Comparison of ENCODE assay signal across 9 cellular contexts in genomic region chr3:55620361-55621025, GRCh38.
DNase-seq lines count a peak whose midpoint lies in the region; ATAC-seq and TF ChIP-seq lines count a peak whose summit lies in the region.
"Had no signal": no experiment of that assay in that cellular context is flagged by ENCODE, and none has a peak within 500 bp of the region (broad histone marks: within the 10 kb centered on the region; RNA-seq: fewer than 3 reads in every experiment).

No MANE protein-coding gene starts in this region.

- H3K36me3 ChIP-seq in RWPE2 (ENCODE audit: low read depth): no peaks in the 10 kb centered on the region

- no peak overlapping the region for H3K4me3 ChIP-seq in RWPE2 (ENCODE audit: severe bottlenecking)

- H3K9me3 Mint-ChIP-seq in activated CD4-positive, alpha-beta T cell treated with anti-CD3 and anti-CD28 coated beads, Interleukin-2, amount 10 ng/mL, durations not matched to agents 24 days and 14 days: no peaks in the 10 kb centered on the region

- no peaks in the 10 kb centered on the region for H3K9me3 ChIP-seq in RWPE2 (ENCODE audit: severe bottlenecking)

- H3K27me3 Mint-ChIP-seq in activated CD4-positive, alpha-beta T cell treated with anti-CD3 and anti-CD28 coated beads, Interleukin-2, amount 10 ng/mL, durations not matched to agents 24 days and 14 days: peaks cover 3% of the 10 kb centered on the region

- no peak for TF ChIP-seq CTCF in RWPE2 (IDR thresholded peaks at IDR 0.05; ENCODE audit: poor library complexity, severe bottlenecking)

- H3K36me3 Mint-ChIP-seq in activated CD4-positive, alpha-beta T cell treated with anti-CD3 and anti-CD28 coated beads, Interleukin-2, amount 10 ng/mL, durations not matched to agents 24 days and 14 days (ENCODE audit: low read depth): no peaks in the 10 kb centered on the region

- no peak overlapping the region for H3K4me3 Mint-ChIP-seq in activated CD4-positive, alpha-beta T cell treated with anti-CD3 and anti-CD28 coated beads, Interleukin-2, amount 10 ng/mL, durations not matched to agents 24 days and 14 days

- peak overlapping the region; percentile 56 for H3K27ac ChIP-seq in RWPE2 (ENCODE audit: poor library complexity, severe bottlenecking)

- H3K4me1 ChIP-seq in RWPE2 (ENCODE audit: insufficient read depth, poor library complexity, severe bottlenecking): peaks cover 27% of the 10 kb centered on the region

- ATAC-seq in GM18502 (IDR thresholded peaks at IDR 0.05; ENCODE audit: poor library complexity, unreplicated experiment) (peak; percentile 80), HG02885 (IDR thresholded peaks at IDR 0.05; ENCODE audit: poor library complexity, unreplicated experiment) (peak; percentile 50), RWPE2 (ENCODE audit: low read depth) (peak; percentile 59), left colon (peak; percentile 94)

- no peak overlapping the region for H3K27ac Mint-ChIP-seq in activated CD4-positive, alpha-beta T cell treated with anti-CD3 and anti-CD28 coated beads, Interleukin-2, amount 10 ng/mL, durations not matched to agents 24 days and 14 days

- DNase-seq in RWPE2 (ENCODE audit: low spot score) (no peak), left colon (peak in 1 of 2 donors; percentile 16), NCI-H1092 treated with DMSO at 0.1 percent for 48 hours (lab: John Stamatoyannopoulos, UW) (no peak), hepatic stellate cell (ENCODE audit: low spot score) (no peak), HK-2 (ENCODE audit: unreplicated experiment) (no peak)
- no peak for DNase-seq in activated CD4-positive, alpha-beta T cell treated with anti-CD3 and anti-CD28 coated beads, Interleukin-2, amount 10 ng/mL, durations not matched to agents 24 days and 14 days
- DNase-seq: stimulated activated CD4-positive, alpha-beta T cell treated with anti-CD3 and anti-CD28 coated beads, Interleukin-2, amount 100 ng/mL, for 48 hours had no signal

- H3K4me1 Mint-ChIP-seq in activated CD4-positive, alpha-beta T cell treated with anti-CD3 and anti-CD28 coated beads, Interleukin-2, amount 10 ng/mL, durations not matched to agents 24 days and 14 days: no peaks in the 10 kb centered on the region

- no peaks in the 10 kb centered on the region for H3K27me3 ChIP-seq in RWPE2 (ENCODE audit: insufficient read depth, poor library complexity, severe bottlenecking)

- intact Hi-C loops in left colon (cut with DNase I, micrococcal nuclease): no loop called here
- intact Hi-C loops in activated CD4-positive, alpha-beta T cell treated with anti-CD3 and anti-CD28 coated beads, Interleukin-2, amount 10 ng/mL, durations not matched to agents 24 days and 14 days (cut with micrococcal nuclease): no loop called here
